ENCODE assay signal across 8 cellular contexts in the genomic region with DNA sequence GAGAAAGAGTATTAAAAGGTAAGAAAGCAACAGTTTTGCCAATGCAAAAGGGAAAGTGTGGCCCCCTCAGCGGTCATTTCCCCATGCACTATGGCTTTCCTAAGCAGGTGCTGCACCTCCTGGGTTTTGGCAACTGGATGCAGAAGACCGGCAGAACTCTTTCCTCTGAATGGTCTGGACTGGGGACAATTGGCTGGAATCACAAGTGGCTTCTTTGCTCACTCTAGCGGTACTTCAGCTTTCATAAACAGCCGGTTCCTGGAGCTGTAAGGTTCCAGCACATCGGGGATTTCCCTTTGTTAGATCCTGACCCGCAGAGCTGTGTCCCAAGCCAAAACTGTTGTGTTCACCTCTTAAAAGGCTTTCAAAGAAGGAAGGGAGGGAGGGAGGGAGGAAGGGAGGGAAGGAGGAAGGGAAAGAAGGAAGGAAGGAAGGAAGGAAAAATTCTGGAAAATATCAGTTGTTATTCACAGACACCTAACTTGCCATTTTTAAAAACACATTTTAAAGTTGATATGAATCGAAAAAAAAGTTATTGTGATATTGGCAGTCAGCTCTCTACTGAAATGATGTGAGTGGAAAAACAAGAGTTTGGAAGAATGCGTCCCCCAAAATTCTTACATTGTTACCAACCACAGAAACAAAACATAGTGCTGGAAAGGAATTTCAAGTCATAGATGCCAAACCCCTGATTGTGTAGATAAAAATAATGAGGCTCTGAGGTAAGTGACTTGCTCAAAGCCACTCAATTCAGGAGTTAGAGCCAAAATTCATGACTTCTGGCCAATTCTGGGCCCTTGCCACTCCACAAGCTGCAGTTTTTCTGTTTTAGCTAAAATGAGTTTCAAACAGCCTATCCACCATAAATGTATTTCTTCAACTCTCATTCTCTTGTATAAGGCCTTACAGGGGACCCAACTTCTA.
DNase-seq lines count a peak whose midpoint lies in the region; ATAC-seq, FAIRE-seq and TF ChIP-seq lines count a peak whose summit lies in the region.

No MANE protein-coding gene starts in this region.

- no peak for TF ChIP-seq CTCF in esophagus muscularis mucosa (IDR thresholded peaks at IDR 0.05)

- peak overlapping the region; percentile 12 to 38 (median 17) for H3K4me3 ChIP-seq in esophagus muscularis mucosa
- H3K4me3 ChIP-seq in neuronal stem cell (ENCODE audit: low read length in 2 of 2) = no peak overlapping the region

- in situ Hi-C loops in Caki2 (cut with HindIII; ENCODE audit: low pct_unique_long_range_greater_than_20kb, low sequenced_read_pairs) = no loop called here

- peak; percentile 87 for DNase-seq in Caki2 (ENCODE audit: low read depth)
- DNase-seq in RCC 7860 (ENCODE audit: low spot score) = peak; percentile 89
- no peak for DNase-seq in esophagus muscularis mucosa (ENCODE audit: extremely low spot score)
- DNase-seq in neuronal stem cell (ENCODE audit: low spot score) = no peak
- DNase-seq in activated CD8-positive, alpha-beta memory T cell treated with anti-CD3 and anti-CD28 coated beads, Interleukin-2, amount 50 U/mL, for 4 hours = no peak

- ATAC-seq in HG03457 (IDR thresholded peaks at IDR 0.05; ENCODE audit: unreplicated experiment) = no peak
- no peak for ATAC-seq in GM21529 (IDR thresholded peaks at IDR 0.05; ENCODE audit: unreplicated experiment)
- no peak for ATAC-seq in GM19397 (IDR thresholded peaks at IDR 0.05; ENCODE audit: unreplicated experiment)

- no peak overlapping the region for H2BK5ac ChIP-seq in neuronal stem cell (ENCODE audit: low read length)

- H3K4ac ChIP-seq in neuronal stem cell (ENCODE audit: low read length) = no peak overlapping the region

- H3K23ac ChIP-seq in neuronal stem cell (ENCODE audit: low read depth, low read length, poor library complexity) = no peak overlapping the region

- no peak overlapping the region for H3K9ac ChIP-seq in neuronal stem cell (ENCODE audit: low read depth, low read length, poor library complexity)

- H3K18ac ChIP-seq in neuronal stem cell (ENCODE audit: low read length) = peak overlapping the region; percentile 68

- H3K4me1 ChIP-seq in esophagus muscularis mucosa = peaks cover 12 to 21% (median 21%) of the 10 kb centered on the region in 4 donors
- H3K4me1 ChIP-seq in neuronal stem cell (ENCODE audit: control insufficient read depth in 2 of 2, insufficient read depth in 1 of 2, low read depth in 1 of 2, low read length in 2 of 2) = peaks cover 4 to 5% of the 10 kb centered on the region in 2 donors

- no peak overlapping the region for H2BK12ac ChIP-seq in neuronal stem cell (ENCODE audit: low read length)

- no peak overlapping the region for H3K14ac ChIP-seq in neuronal stem cell (ENCODE audit: low read length)

- H4K8ac ChIP-seq in neuronal stem cell (ENCODE audit: low read depth, low read length) = no peak overlapping the region

- H3K36me3 ChIP-seq in esophagus muscularis mucosa (no peaks in the 10 kb centered on the region), neuronal stem cell (replicated peaks in 1 of 2; ENCODE audit: control insufficient read depth in 2 of 2, insufficient read depth in 2 of 2, low read length in 2 of 2) (no peaks in the 10 kb centered on the region)

- FAIRE-seq in RCC 7860 (lab: Jason Lieb, UNC) = peak; percentile 85

- H3K9me3 ChIP-seq in esophagus muscularis mucosa (peaks cover 0 to 4% (median 0%) of the 10 kb centered on the region in 4 donors), neuronal stem cell (replicated peaks in 1 of 2; ENCODE audit: control insufficient read depth in 2 of 2, insufficient read depth in 1 of 2, low read depth in 1 of 2, low read length in 2 of 2) (peaks cover 0 to 3% of the 10 kb centered on the region in 2 donors)

- TF ChIP-seq EP300 in esophagus muscularis mucosa (IDR thresholded peaks at IDR 0.05) = no peak

- intact Hi-C loops in esophagus muscularis mucosa (cut with DNase I) = loop anchor here (2.0 to 5.0 kb wide), 2 partner anchors 379 to 483 kb away; no protein-coding TSS in a partner anchor

- peak overlapping the region; percentile 69 for H2AFZ ChIP-seq in neuronal stem cell (ENCODE audit: low read length)

- H3K27ac ChIP-seq in esophagus muscularis mucosa (replicated peaks in 1 of 4) = peak overlapping the region; percentile 1 to 44 (median 28)
- peak overlapping the region; percentile 12 for H3K27ac ChIP-seq in neuronal stem cell (replicated peaks; ENCODE audit: low read length)

- H3K79me1 ChIP-seq in neuronal stem cell (ENCODE audit: low read depth, low read length) = no peaks in the 10 kb centered on the region

- H3K27me3 ChIP-seq in esophagus muscularis mucosa (peaks cover 0 to 11% (median 0%) of the 10 kb centered on the region in 4 donors), neuronal stem cell (ENCODE audit: control insufficient read depth in 3 of 3, insufficient read depth in 3 of 3, low read depth in 1 of 3, low read length in 3 of 3) (no peaks in the 10 kb centered on the region)

- TF ChIP-seq POLR2A in esophagus muscularis mucosa (IDR thresholded peaks at IDR 0.05; ENCODE audit: low read depth) = no peak

- H4K91ac ChIP-seq in neuronal stem cell (ENCODE audit: low read depth, low read length, poor library complexity) = no peak overlapping the region

- no peak overlapping the region for H2BK15ac ChIP-seq in neuronal stem cell (ENCODE audit: low read length)

- H2AK5ac ChIP-seq in neuronal stem cell (ENCODE audit: low read depth, low read length) = no peak overlapping the region

- H2BK120ac ChIP-seq in neuronal stem cell (ENCODE audit: low read depth, low read length) = no peak overlapping the region

- 22% methylated on average over 8 of the region's 8 CpGs for WGBS in esophagus muscularis mucosa
- WGBS in neuronal stem cell (ENCODE audit: extremely low coverage in 2 of 2, insufficient read length in 2 of 2, insufficient replicate concordance in 1 of 2), 2 donors = no CpG with 5 or more reads among the region's 8 CpGs

- H3K4me2 ChIP-seq in neuronal stem cell (ENCODE audit: insufficient read depth, low read length, poor library complexity, severe bottlenecking) = no peak overlapping the region

Comparison
In these comparisons a context has a peak if more than half of its experiments do, and no peak if none do; other contexts are left out.
1. DNase-seq: peak in Caki2 (single experiment) and RCC 7860 (single experiment); none in esophagus muscularis mucosa (single experiment), neuronal stem cell (single experiment) and activated CD8-positive, alpha-beta memory T cell treated with anti-CD3 and anti-CD28 coated beads, Interleukin-2, amount 50 U/mL, for 4 hours (single experiment).
2. H3K4me3 ChIP-seq: peak in esophagus muscularis mucosa (4 of 4); none in neuronal stem cell (0 of 2).